Comparison of ENCODE assay signal across 1 cellular context in the genomic region with DNA sequence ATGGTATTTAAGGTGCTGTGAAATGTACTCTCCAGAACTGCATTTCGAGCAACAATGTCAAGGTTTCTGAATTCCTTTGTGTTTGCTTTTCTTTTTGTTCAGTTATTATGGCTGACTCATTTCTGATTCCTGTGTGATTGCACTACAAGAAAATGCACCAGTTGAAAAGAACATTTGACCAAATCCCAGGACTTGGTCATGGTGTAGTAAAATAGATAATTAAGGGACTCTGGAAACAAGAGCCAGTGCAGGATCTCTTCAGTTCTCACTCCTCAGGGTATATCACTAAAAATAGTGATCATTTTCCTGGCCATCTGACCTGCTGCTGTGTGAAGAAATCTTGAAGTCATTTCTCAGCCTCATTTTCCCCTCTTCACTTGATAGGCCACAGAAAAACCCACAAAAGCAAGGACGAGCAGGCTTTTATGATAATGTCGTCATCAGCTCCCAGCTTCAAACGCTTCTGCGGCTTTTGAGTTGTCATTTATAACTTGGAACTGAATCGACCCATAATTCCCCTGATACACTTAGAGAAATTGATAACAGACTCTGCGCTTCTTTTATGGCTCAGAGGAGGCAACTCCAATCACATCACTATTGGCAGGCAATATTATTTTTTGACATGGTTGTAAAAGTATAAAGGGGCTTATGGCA.
TF ChIP-seq lines count a peak whose summit lies in the region.

No MANE protein-coding gene starts in this region.

TF ChIP-seq in IMR-90, 13 proteins besides CTCF, POLR2A, EP300 and RAD21:
- TF ChIP-seq NFE2L2 (IDR thresholded peaks at IDR 0.05; ENCODE audit: low read depth, low read length) (no peak), BHLHE40 (IDR thresholded peaks at IDR 0.05; ENCODE audit: low read depth, low read length) (no peak), CEBPB (IDR thresholded peaks at IDR 0.05; ENCODE audit: low read depth, low read length) (peak; percentile 2; the same call in 1 of the 2 replicates), MAFK (IDR thresholded peaks at IDR 0.05; ENCODE audit: low read depth, low read length) (no peak), RCOR1 (IDR thresholded peaks at IDR 0.05; ENCODE audit: insufficient replicate concordance, low read length) (no peak), FOS (IDR thresholded peaks at IDR 0.05; ENCODE audit: low read depth, low read length) (no peak)
- TF ChIP-seq, protein P1, sequence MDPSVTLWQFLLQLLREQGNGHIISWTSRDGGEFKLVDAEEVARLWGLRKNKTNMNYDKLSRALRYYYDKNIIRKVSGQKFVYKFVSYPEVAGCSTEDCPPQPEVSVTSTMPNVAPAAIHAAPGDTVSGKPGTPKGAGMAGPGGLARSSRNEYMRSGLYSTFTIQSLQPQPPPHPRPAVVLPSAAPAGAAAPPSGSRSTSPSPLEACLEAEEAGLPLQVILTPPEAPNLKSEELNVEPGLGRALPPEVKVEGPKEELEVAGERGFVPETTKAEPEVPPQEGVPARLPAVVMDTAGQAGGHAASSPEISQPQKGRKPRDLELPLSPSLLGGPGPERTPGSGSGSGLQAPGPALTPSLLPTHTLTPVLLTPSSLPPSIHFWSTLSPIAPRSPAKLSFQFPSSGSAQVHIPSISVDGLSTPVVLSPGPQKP (IDR thresholded peaks at IDR 0.05; ENCODE audit: borderline replicate concordance, low read depth, low read length): no peak
